19 cellular contexts compared by ENCODE assay signal in genomic region chr5:175609504-175609903, GRCh38. TPM values are rescaled to one million over a fixed set of nuclear protein-coding genes. Genes with fewer than 3 reads are reported as not detected.
DNase-seq lines count a peak whose midpoint lies in the region; ATAC-seq and TF ChIP-seq lines count a peak whose summit lies in the region.
"Had no signal": no experiment of that assay in that cellular context is flagged by ENCODE, and none has a peak within 500 bp of the region (broad histone marks: within the 10 kb centered on the region; RNA-seq: fewer than 3 reads in every experiment).

No MANE protein-coding gene starts in this region.

- no peaks in the 10 kb centered on the region for H3K36me3 Mint-ChIP-seq in activated naive CD4-positive, alpha-beta T cell treated with anti-CD3 and anti-CD28 coated beads for 36 hours (ENCODE audit: low read depth)
- H3K36me3 Mint-ChIP-seq: natural killer cell had no signal

- no peak for TF ChIP-seq CTCF in gastrocnemius medialis (IDR thresholded peaks at IDR 0.05 in 4 of 5, conservative IDR thresholded peaks at IDR 0.05 in 1 of 5)
- TF ChIP-seq CTCF in PC-9 (conservative IDR thresholded peaks at IDR 0.05) = no peak

- H4K12ac ChIP-seq in trophoblast cell (ENCODE audit: low read depth, low read length) = no peak overlapping the region

- ATAC-seq in gastrocnemius medialis = no peak
- ATAC-seq: left cardiac atrium, natural killer cell had no signal

- WGBS in trophoblast cell (ENCODE audit: extremely low coverage, insufficient coverage, insufficient read length) = no CpG with 5 or more reads among the region's 11 CpGs

- CTCF ChIA-PET in activated naive CD4-positive, alpha-beta T cell treated with anti-CD3 and anti-CD28 coated beads for 36 hours (lab: Charles Lee) = interaction anchor here (0.6 to 2.7 kb wide), 3 partner anchors 8 to 75 kb away, joined by 3 to 9 read pairs (median 6); no protein-coding TSS in a partner anchor
- CTCF ChIA-PET in PC-9 (lab: Charles Lee) = no interaction called here

- H3K4me2 ChIP-seq in trophoblast cell (ENCODE audit: low read length) (no peak overlapping the region), PC-9 (no peak overlapping the region)
- H3K4me2 ChIP-seq: KMS-11 had no signal

- no peak overlapping the region for H3K14ac ChIP-seq in trophoblast cell (ENCODE audit: low read length)

- peak; percentile 30 for DNase-seq in activated naive CD4-positive, alpha-beta T cell treated with anti-CD3 and anti-CD28 coated beads for 36 hours
- no peak for DNase-seq in activated naive CD4-positive, alpha-beta T cell (lab: John Stamatoyannopoulos, UW)
- peak; percentile 34 for DNase-seq in stimulated activated CD4-positive, alpha-beta T cell treated with anti-CD3 and anti-CD28 coated beads, Interleukin-4, amount 100 ng/mL, for 24 hours
- no peak for DNase-seq in gastrocnemius medialis
- DNase-seq in trophoblast cell = no peak
- DNase-seq in COLO668 (lab: John Stamatoyannopoulos, UW; ENCODE audit: unreplicated experiment) = no peak
- DNase-seq in PC-9 = no peak
- DNase-seq: DMS79, HFFc6, left cardiac atrium, mesendoderm, natural killer cell, NCI-H2081 treated with DMSO at 0.1 percent for 48 hours, NCI-H510A treated with DMSO at 0.1 percent for 48 hours, transverse colon had no signal

- H3K9ac ChIP-seq in trophoblast cell (ENCODE audit: low read length) = no peak overlapping the region
- H3K9ac ChIP-seq: KMS-11 had no signal

- H2BK12ac ChIP-seq in trophoblast cell (ENCODE audit: low read length) = no peak overlapping the region

- no peaks in the 10 kb centered on the region for H3K79me1 ChIP-seq in trophoblast cell (ENCODE audit: low read length)

- H2BK120ac ChIP-seq in trophoblast cell (ENCODE audit: insufficient read depth, low read length, poor library complexity) = no peak overlapping the region

- no peak overlapping the region for H4K8ac ChIP-seq in trophoblast cell (ENCODE audit: low read depth, low read length)

- no peak overlapping the region for H3K4ac ChIP-seq in trophoblast cell (ENCODE audit: low read depth, low read length)

- TF ChIP-seq POLR2A in gastrocnemius medialis (IDR thresholded peaks at IDR 0.05) = no peak

- H3K23ac ChIP-seq in trophoblast cell (ENCODE audit: low read length) = no peak overlapping the region

- H2BK5ac ChIP-seq in trophoblast cell (ENCODE audit: low read depth, low read length, poor library complexity) = no peak overlapping the region

- no peak overlapping the region for H2AK5ac ChIP-seq in trophoblast cell (ENCODE audit: low read length)

- no peak overlapping the region for H2AFZ ChIP-seq in trophoblast cell (ENCODE audit: insufficient read depth, low read length, poor library complexity)
- no peak overlapping the region for H2AFZ ChIP-seq in PC-9

- H3F3A ChIP-seq in PC-9 (ENCODE audit: insufficient read depth, low read depth) = no peaks in the 10 kb centered on the region

- no peaks in the 10 kb centered on the region for H3K79me2 ChIP-seq in trophoblast cell (ENCODE audit: control insufficient read depth, insufficient read depth, low read length, poor library complexity)
- no peaks in the 10 kb centered on the region for H3K79me2 ChIP-seq in PC-9 (ENCODE audit: low read depth)

- no peaks in the 10 kb centered on the region for H3K27me3 ChIP-seq in gastrocnemius medialis
- no peaks in the 10 kb centered on the region for H3K27me3 ChIP-seq in trophoblast cell (ENCODE audit: insufficient read depth, low read length)
- H3K27me3 ChIP-seq in PC-9 (ENCODE audit: insufficient read depth, low read depth) = peaks cover 99% of the 10 kb centered on the region
- H3K27me3 ChIP-seq: transverse colon had no signal

- intact Hi-C loops in activated naive CD4-positive, alpha-beta T cell treated with anti-CD3 and anti-CD28 coated beads for 36 hours (cut with micrococcal nuclease) = no loop called here
- intact Hi-C loops in gastrocnemius medialis (cut with DNase I; ENCODE audit: low total_unique reads) (no loop called here), PC-9 (cut with micrococcal nuclease; ENCODE audit: unreplicated experiment) (no loop called here)

- peaks cover 10% of the 10 kb centered on the region for H3K4me1 Mint-ChIP-seq in activated naive CD4-positive, alpha-beta T cell treated with anti-CD3 and anti-CD28 coated beads for 36 hours (ENCODE audit: low read depth)
- H3K4me1 Mint-ChIP-seq: natural killer cell had no signal

- H3K36me3 ChIP-seq in gastrocnemius medialis = no peaks in the 10 kb centered on the region
- H3K36me3 ChIP-seq in trophoblast cell (ENCODE audit: control insufficient read depth in 1 of 2, insufficient read depth in 2 of 2, low read length in 2 of 2) = no peaks in the 10 kb centered on the region
- H3K36me3 ChIP-seq in PC-9 (ENCODE audit: low read depth) = no peaks in the 10 kb centered on the region
- H3K36me3 ChIP-seq: transverse colon had no signal

- in situ Hi-C loops in gastrocnemius medialis (cut with MboI; ENCODE audit: low sequenced_read_pairs in 4 of 4) = no loop called here

- peaks cover 4% of the 10 kb centered on the region for H3K9me3 Mint-ChIP-seq in activated naive CD4-positive, alpha-beta T cell treated with anti-CD3 and anti-CD28 coated beads for 36 hours
- H3K9me3 Mint-ChIP-seq: natural killer cell had no signal

- H3K4me3 ChIP-seq in gastrocnemius medialis (no peak overlapping the region), trophoblast cell (ENCODE audit: low read depth, low read length) (no peak overlapping the region), PC-9 (no peak overlapping the region)
- H3K4me3 ChIP-seq: transverse colon had no signal

- H3K27ac ChIP-seq in angular gyrus (ENCODE audit: low read depth, low read length) (peak overlapping the region; percentile 88), gastrocnemius medialis (no peak overlapping the region), trophoblast cell (ENCODE audit: low read depth, low read length) (no peak overlapping the region), PC-9 (no peak overlapping the region)
- H3K27ac ChIP-seq: KMS-11, transverse colon had no signal

- no peak overlapping the region for H3K27ac Mint-ChIP-seq in activated naive CD4-positive, alpha-beta T cell treated with anti-CD3 and anti-CD28 coated beads for 36 hours
- H3K27ac Mint-ChIP-seq: HFFc6, natural killer cell had no signal

- no peak overlapping the region for H3K18ac ChIP-seq in trophoblast cell (ENCODE audit: low read length)

- H3K4me3 Mint-ChIP-seq in activated naive CD4-positive, alpha-beta T cell treated with anti-CD3 and anti-CD28 coated beads for 36 hours = no peak overlapping the region
- H3K4me3 Mint-ChIP-seq: HFFc6, natural killer cell had no signal

- no peaks in the 10 kb centered on the region for H3K27me3 Mint-ChIP-seq in activated naive CD4-positive, alpha-beta T cell treated with anti-CD3 and anti-CD28 coated beads for 36 hours (ENCODE audit: low read depth)

- H4K91ac ChIP-seq in trophoblast cell (ENCODE audit: low read depth, low read length) = no peak overlapping the region

- POLR2A ChIA-PET in PC-9 (lab: Charles Lee; ENCODE audit: unreplicated experiment) = no interaction called here

- BruUV-seq in PC-9 (replicated peaks; lab: Mats Ljungman, UMichigan) = no TSS peak

- H3K4me1 ChIP-seq in gastrocnemius medialis = no peaks in the 10 kb centered on the region
- no peaks in the 10 kb centered on the region for H3K4me1 ChIP-seq in trophoblast cell (ENCODE audit: control insufficient read depth in 1 of 2, insufficient read depth in 2 of 2, low read length in 2 of 2)
- no peaks in the 10 kb centered on the region for H3K4me1 ChIP-seq in PC-9 (replicated peaks; ENCODE audit: insufficient read depth)
- H3K4me1 ChIP-seq: transverse colon had no signal

- H3K9me2 ChIP-seq in PC-9 (ENCODE audit: insufficient read depth) = no peaks in the 10 kb centered on the region

- H3K9me3 ChIP-seq in gastrocnemius medialis (no peaks in the 10 kb centered on the region), trophoblast cell (ENCODE audit: insufficient read depth, low read depth, low read length) (peaks cover 4% of the 10 kb centered on the region), PC-9 (ENCODE audit: insufficient read depth, low read depth) (no peaks in the 10 kb centered on the region)
- H3K9me3 ChIP-seq: transverse colon had no signal

- no peaks in the 10 kb centered on the region for H4K20me1 ChIP-seq in PC-9 (ENCODE audit: insufficient read depth)

RNA-seq across cellular contexts. Expression of gene HRH2, which starts 48.4 kb away (rescaled TPM):
- 1 to 10 TPM; 8.7 to 10.0 TPM for total RNA-seq in activated naive CD4-positive, alpha-beta T cell treated with anti-CD3 and anti-CD28 coated beads for 36 hours
- total RNA-seq in gastrocnemius medialis (1 to 10 TPM in 2 of 4 donors, under 1 TPM in 2; 0.44 to 1.6 (median 0.76) TPM), PC-9 (2021) (not detected in 2 replicates)
- 1.0 and 1.4 TPM in 2 replicates for polyA plus RNA-seq in trophoblast cell (2013)
- total RNA-seq: bronchial epithelial cell, dermis microvascular lymphatic vessel endothelial cell, HFFc6 had no signal

Comparison
In these comparisons a context has a peak if more than half of its experiments do, and no peak if none do; other contexts are left out.
1. DNase-seq: peak in activated naive CD4-positive, alpha-beta T cell treated with anti-CD3 and anti-CD28 coated beads for 36 hours (single experiment) and stimulated activated CD4-positive, alpha-beta T cell treated with anti-CD3 and anti-CD28 coated beads, Interleukin-4, amount 100 ng/mL, for 24 hours (single experiment); none in activated naive CD4-positive, alpha-beta T cell (0 of 4), gastrocnemius medialis (0 of 2), trophoblast cell (0 of 2), COLO668 (single experiment) and PC-9 (0 of 2).